8 cellular contexts compared by ENCODE assay signal in genomic region chr6:87151471-87151785, GRCh38. TPM values are rescaled to one million over a fixed set of nuclear protein-coding genes. Genes with fewer than 3 reads are reported as not detected.
A peak's percentile ranks its signal among the peaks of the same experiment; 100 is the strongest.
DNase-seq lines count a peak whose midpoint lies in the region; ATAC-seq, FAIRE-seq and TF ChIP-seq lines count a peak whose summit lies in the region.

No MANE protein-coding gene starts in this region.

- no peaks in the 10 kb centered on the region; the same call in 1 of the 2 replicates for H4K20me1 ChIP-seq in GM12878 (ENCODE audit: control insufficient read depth, insufficient read depth)

- H4K8ac ChIP-seq in mesendoderm (ENCODE audit: low read depth, low read length): peak overlapping the region; percentile 30

- no peak for DNase-seq in heart right ventricle
- no peak for DNase-seq in Right ventricle myocardium inferior (ENCODE audit: missing footprints)
- DNase-seq in GM12878 (ENCODE audit: low read depth, low spot score): no peak
- no peak for DNase-seq in mesendoderm
- peak; percentile 1 for DNase-seq in urothelium cell line (ENCODE audit: low spot score)
- no peak for DNase-seq in GOT3 (lab: John Stamatoyannopoulos, UW)
- no peak for DNase-seq in dedifferentiated amniotic fluid mesenchymal stem cell (ENCODE audit: extremely low spot score)
- no peak for DNase-seq in SIG-M5 treated with dmso at 0.1 percent for 504 hours (lab: John Stamatoyannopoulos, UW; ENCODE audit: unreplicated experiment)

- H3K4me3 ChIP-seq in heart right ventricle (peak overlapping the region; percentile 57 to 78 (median 72)), GM12878 (peak overlapping the region; percentile 96), mesendoderm (ENCODE audit: low read length) (no peak overlapping the region)

- CTCF ChIA-PET in GM12878 (lab: Yijun Ruan, JAX): no interaction called here

- no peak overlapping the region for H2BK15ac ChIP-seq in mesendoderm (replicated peaks; ENCODE audit: low read depth)

- H2BK5ac ChIP-seq in mesendoderm (ENCODE audit: low read length): no peak overlapping the region

- H3K9ac ChIP-seq in GM12878 (ENCODE audit: control insufficient read depth, insufficient read depth, low read length): peak overlapping the region; percentile 93
- peak overlapping the region; percentile 77 for H3K9ac ChIP-seq in mesendoderm (ENCODE audit: low read length)

- TF ChIP-seq CTCF in heart right ventricle (IDR thresholded peaks at IDR 0.05) (no peak), GM12878 (IDR thresholded peaks at IDR 0.05 in 2 of 3, conservative IDR thresholded peaks at IDR 0.05 in 1 of 3; ENCODE audit: control insufficient read depth in 2 of 3, extremely low read depth in 1 of 3, insufficient read depth in 1 of 3, low read depth in 3 of 3, low read length in 3 of 3) (no peak)

- RAD21 ChIA-PET in GM12878 (lab: Charles Lee; ENCODE audit: unreplicated experiment): no interaction called here

- H3K36me3 ChIP-seq in heart right ventricle: no peaks in the 10 kb centered on the region
- H3K36me3 ChIP-seq in GM12878 (ENCODE audit: control insufficient read depth in 2 of 2, insufficient read depth in 2 of 2, low read length in 1 of 2): 0 out of 4 replicates have a peak, but pooled peaks cover 0 to under 1% of the 10 kb centered on the region in 2 experiments
- H3K36me3 ChIP-seq in mesendoderm (ENCODE audit: control insufficient read depth, insufficient read depth, low read length): no peaks in the 10 kb centered on the region

- TF ChIP-seq EP300 in GM12878 (IDR thresholded peaks at IDR 0.05; ENCODE audit: borderline replicate concordance in 1 of 2, control insufficient read depth in 1 of 2, low read depth in 2 of 2, low read length in 2 of 2): no peak

- no peak overlapping the region for H2AK5ac ChIP-seq in mesendoderm (ENCODE audit: low read length)

- intact Hi-C loops in heart right ventricle (cut with DNase I) (loop anchor here in 6 of 10 donors (5.0 to 10.0 kb wide), 7 partner anchors 53 to 543 kb away; partner anchors contain the start of gene CFAP206 (in 2 of the 6)), Right ventricle myocardium inferior (cut with DNase I) (loop anchor here (10.0 kb wide), 1 partner anchor 553 kb away; the partner anchor contains the start of gene AKIRIN2), GM12878 (cut with micrococcal nuclease; ENCODE audit: unreplicated experiment) (loop anchor here (10.0 kb wide), 3 partner anchors 173 to 1477 kb away; partner anchors contain the start of genes AKIRIN2, GJB7 and SMIM8)

- peak overlapping the region; percentile 77 for H3K18ac ChIP-seq in mesendoderm (ENCODE audit: low read length)

- no peak overlapping the region for H4K5ac ChIP-seq in mesendoderm (ENCODE audit: low read length)

- BruUV-seq in GM12878 (replicated peaks; lab: Mats Ljungman, UMichigan): TSS peak; percentile 47

- POLR2A ChIA-PET in GM12878 (lab: Charles Lee): no interaction called here

- FAIRE-seq in GM12878 (lab: Jason Lieb, UNC) (no peak), urothelium cell line (lab: Jason Lieb, UNC) (no peak)

- H3K79me1 ChIP-seq in mesendoderm (ENCODE audit: low read length): no peaks in the 10 kb centered on the region

- H3K23ac ChIP-seq in mesendoderm (ENCODE audit: low read length): no peak overlapping the region

- ATAC-seq in heart right ventricle: no peak
- ATAC-seq in Right ventricle myocardium inferior: no peak
- no peak for ATAC-seq in GM12878

- H3K4ac ChIP-seq in mesendoderm (ENCODE audit: low read depth, low read length): no peak overlapping the region

- H3K9me3 ChIP-seq in heart right ventricle (no peaks in the 10 kb centered on the region), GM12878 (replicated peaks; ENCODE audit: control insufficient read depth, insufficient read depth, low read length) (no peaks in the 10 kb centered on the region)

- H3K4me2 ChIP-seq in GM12878 (ENCODE audit: control insufficient read depth, insufficient read depth) (peak overlapping the region; percentile 99), mesendoderm (ENCODE audit: low read length) (peak overlapping the region; percentile 82)

- H2BK120ac ChIP-seq in mesendoderm (ENCODE audit: low read depth, low read length): no peak overlapping the region

- peaks cover 45% of the 10 kb centered on the region for H3K79me2 ChIP-seq in GM12878 (ENCODE audit: control insufficient read depth, insufficient read depth, low read length)
- H3K79me2 ChIP-seq in mesendoderm (ENCODE audit: control insufficient read depth, insufficient read depth, low read length): peaks cover 8% of the 10 kb centered on the region

- peak overlapping the region; percentile 70 to 95 (median 90) for H3K27ac ChIP-seq in heart right ventricle
- peak overlapping the region; percentile 92 for H3K27ac ChIP-seq in GM12878 (ENCODE audit: control insufficient read depth, insufficient read depth)
- H3K27ac ChIP-seq in mesendoderm (ENCODE audit: low read depth, low read length): no peak overlapping the region

- peak overlapping the region; percentile 90 for H2AFZ ChIP-seq in GM12878 (ENCODE audit: control insufficient read depth, low read depth, low read length)

- WGBS in heart right ventricle, 2 donors: 36 to 38% methylated on average over 4 of the region's 4 CpGs
- 24% methylated on average over 4 of the region's 4 CpGs for WGBS in GM12878 (ENCODE audit: insufficient coverage, insufficient replicate concordance, low lambda C conversion rate, missing lambda C conversion rate)
- no CpG with 5 or more reads among the region's 4 CpGs for WGBS in mesendoderm (ENCODE audit: extremely low coverage, insufficient coverage, low lambda C conversion rate)

- peak overlapping the region; percentile 93 for H3K56ac ChIP-seq in mesendoderm (ENCODE audit: low read length)

- TF ChIP-seq RAD21 in GM12878 (IDR thresholded peaks at IDR 0.05; ENCODE audit: insufficient read depth, low read depth, low read length): no peak

- H3K4me1 ChIP-seq in heart right ventricle (peaks cover 0 to 38% (median 26%) of the 10 kb centered on the region in 9 donors), GM12878 (ENCODE audit: control insufficient read depth, insufficient read depth, low read length) (peaks cover 3% of the 10 kb centered on the region; the same call in 1 of the 2 replicates), mesendoderm (ENCODE audit: control insufficient read depth, low read depth, low read length) (no peaks in the 10 kb centered on the region)

- in situ Hi-C loops in GM12878 (cut with MboI): loop anchor here (25.0 kb wide), 1 partner anchor 1514 kb away; the partner anchor contains the start of gene SYNCRIP

- TF ChIP-seq POLR2A in GM12878 (IDR thresholded peaks at IDR 0.05; ENCODE audit: low read depth, low read length): no peak

- H3K27me3 ChIP-seq in heart right ventricle (no peaks in the 10 kb centered on the region), GM12878 (replicated peaks in 1 of 2; ENCODE audit: control insufficient read depth in 2 of 2, insufficient read depth in 2 of 2, low read length in 1 of 2) (no peaks in the 10 kb centered on the region), mesendoderm (ENCODE audit: insufficient read depth, low read length, poor library complexity) (no peaks in the 10 kb centered on the region)

- SMC1A ChIA-PET in GM12878 (lab: Charles Lee; ENCODE audit: uncharacterized antibody, unreplicated experiment): no interaction called here

TF ChIP-seq in GM12878, 131 proteins besides CTCF, POLR2A, EP300 and RAD21 (continues in another document):
- no peak for TF ChIP-seq ZSCAN29 (IDR thresholded peaks at IDR 0.05)
- no peak for TF ChIP-seq LARP7 (IDR thresholded peaks at IDR 0.05)

RNA-seq across cellular contexts. Expression of gene ZNF292, which starts 3.9 kb away (rescaled TPM):
- total RNA-seq in heart right ventricle (10 to 100 TPM; 28.0 to 38.2 (median 31.7) TPM), Right ventricle myocardium inferior (35.0 TPM), GM12878 (2014; rRNA removed) (25.8 and 28.0 TPM in 2 replicates), GM12878 (2014; rRNA removed; fragmentation: Illumina TruSeq; extraction: Trizol) (31.5 and 37.5 TPM in 2 replicates), GM12878 (2021) (31.1 and 33.9 TPM in 2 replicates)
- polyA plus RNA-seq in heart right ventricle (10 to 100 TPM in 1 of 2 donors, 1 to 10 TPM in 1; 1.9 to 10.7 TPM), GM12878 (2011; rRNA removed) (57.6 and 100 TPM in 2 replicates), GM12878 (2014; fragmentation: Illumina TruSeq; extraction: Trizol) (31.3 and 43.0 TPM in 2 replicates), GM12878 (2014; fragmentation: Nextera tagmentation; extraction: Ambion mirVana) (10 to 100 TPM; 11.1 to 20.9 TPM), GM12878 (2014; rRNA removed) (11.1 and 14.2 TPM in 2 replicates), GM12878 (2016; fragmentation: Nextera tagmentation; extraction: Ambion mirVana) (10 to 100 TPM; 29.8 to 31.8 TPM)
- total RNA-seq in GM12878 (2013; cell fraction: nucleolus; rRNA removed): 680 and 686 TPM in 2 replicates
- polyA plus RNA-seq in GM12878 (2011; ENCODE audit: low read depth): 12.6 TPM
- polyA plus RNA-seq in GM12878 (2011; cell fraction: cytosol; rRNA removed): 17.6 and 19.9 TPM in 2 replicates
- 81.7 and 133 TPM in 2 replicates for polyA plus RNA-seq in GM12878 (2011; cell fraction: nucleus; rRNA removed)
- polyA plus RNA-seq in GM12878 (2012): 23.8 and 26.1 TPM in 2 replicates
- polyA minus RNA-seq in GM12878 (2011; rRNA and poly(A)+ RNA removed): 145 and 162 TPM in 2 replicates
- polyA minus RNA-seq in GM12878 (2011; cell fraction: cytosol; rRNA and poly(A)+ RNA removed): 35.1 and 39.8 TPM in 2 replicates
- 245 and 377 TPM in 2 replicates for polyA minus RNA-seq in GM12878 (2011; cell fraction: nucleus; rRNA and poly(A)+ RNA removed)
- 11.2 TPM for polyA plus RNA-seq in mesendoderm (2013, experiment 1 of 2)
- polyA plus RNA-seq in mesendoderm (2013, experiment 2 of 2): 10.5 TPM

RNA-seq across cellular contexts. Expression of gene CGA, which starts 56.5 kb away (rescaled TPM):
- total RNA-seq in heart right ventricle (under 1 TPM in 3 of 10 donors, not detected in 7; 0.23 to 0.85 (median 0.32) TPM), Right ventricle myocardium inferior (0.49 TPM), GM12878 (2014; rRNA removed) (not detected in 2 replicates), GM12878 (2014; rRNA removed; fragmentation: Illumina TruSeq; extraction: Trizol) (not detected in 2 replicates), GM12878 (2021) (not detected in 2 replicates)
- polyA plus RNA-seq in heart right ventricle (1 to 10 TPM in 1 of 2 donors, not detected in 1; 1.0 TPM), GM12878 (2011; rRNA removed) (0.11 and 0.26 TPM in 2 replicates), GM12878 (2014; fragmentation: Illumina TruSeq; extraction: Trizol) (0.10 TPM in 1 of 2 replicates, not detected in the other), GM12878 (2014; fragmentation: Nextera tagmentation; extraction: Ambion mirVana) (under 1 TPM; 0.13 to 0.27 TPM), GM12878 (2014; rRNA removed) (not detected in 2 replicates), GM12878 (2016; fragmentation: Nextera tagmentation; extraction: Ambion mirVana) (not detected)
- not detected in 2 replicates for total RNA-seq in GM12878 (2013; cell fraction: nucleolus; rRNA removed)
- polyA plus RNA-seq in GM12878 (2011; ENCODE audit: low read depth): not detected
- polyA plus RNA-seq in GM12878 (2011; cell fraction: cytosol; rRNA removed): 0.09 and 0.12 TPM in 2 replicates
- not detected in 2 replicates for polyA plus RNA-seq in GM12878 (2011; cell fraction: nucleus; rRNA removed)
- polyA plus RNA-seq in GM12878 (2012): not detected in 2 replicates
- not detected in 2 replicates for polyA minus RNA-seq in GM12878 (2011; rRNA and poly(A)+ RNA removed)
- polyA minus RNA-seq in GM12878 (2011; cell fraction: cytosol; rRNA and poly(A)+ RNA removed): 18.8 and 25.4 TPM in 2 replicates
- 0.85 and 5.6 TPM in 2 replicates for polyA minus RNA-seq in GM12878 (2011; cell fraction: nucleus; rRNA and poly(A)+ RNA removed)
- not detected for polyA plus RNA-seq in mesendoderm (2013, experiment 1 of 2)
- 0.06 TPM for polyA plus RNA-seq in mesendoderm (2013, experiment 2 of 2)
